18 cellular contexts compared by ENCODE assay signal in the genomic region with DNA sequence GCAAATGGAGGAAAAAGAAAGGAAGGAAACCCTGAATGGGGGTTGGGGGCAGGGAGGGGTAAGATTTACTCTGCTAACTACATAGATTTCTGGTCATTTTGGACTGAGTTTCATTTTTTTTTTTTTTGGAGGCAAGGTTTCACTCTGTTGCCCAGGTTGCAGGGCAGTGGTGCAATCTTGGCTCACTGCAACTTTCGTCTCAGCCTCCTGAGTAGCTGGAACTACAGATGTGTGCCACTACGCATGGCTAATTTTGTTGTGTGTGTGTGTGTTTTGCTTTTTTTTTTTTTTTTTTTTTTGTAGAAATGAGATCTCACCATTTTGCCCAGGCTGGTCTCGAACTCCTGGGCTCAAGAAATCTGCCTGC.
DNase-seq lines count a peak whose midpoint lies in the region; ATAC-seq, FAIRE-seq and TF ChIP-seq lines count a peak whose summit lies in the region.
"Had no signal": no experiment of that assay in that cellular context is flagged by ENCODE, and none has a peak within 500 bp of the region (broad histone marks: within the 10 kb centered on the region; RNA-seq: fewer than 3 reads in every experiment).

No MANE protein-coding gene starts in this region.

- H3K36me3 ChIP-seq in GM12878 (ENCODE audit: control insufficient read depth in 2 of 2, insufficient read depth in 2 of 2, low read length in 1 of 2) (no peaks in the 10 kb centered on the region), neutrophil (no peaks in the 10 kb centered on the region), small intestine (ENCODE audit: control insufficient read depth in 2 of 2, insufficient read depth in 2 of 2, low read length in 2 of 2) (no peaks in the 10 kb centered on the region), Peyer's patch (no peaks in the 10 kb centered on the region)

- intact Hi-C loops in GM12878 (cut with micrococcal nuclease; ENCODE audit: unreplicated experiment): no loop called here

- WGBS in GM12878 (ENCODE audit: insufficient coverage, insufficient replicate concordance, low lambda C conversion rate, missing lambda C conversion rate): 0% methylated on average over 2 of the region's 3 CpGs
- WGBS in small intestine, 3 donors: 79 to 98% (median 89%) methylated on average over 3 of the region's 3 CpGs

- no peak for TF ChIP-seq CTCF in GM12865 (IDR thresholded peaks at IDR 0.05; ENCODE audit: insufficient read depth, low read depth, low read length, missing control alignments)
- no peak for TF ChIP-seq CTCF in GM12878 (IDR thresholded peaks at IDR 0.05 in 2 of 3, conservative IDR thresholded peaks at IDR 0.05 in 1 of 3; ENCODE audit: control insufficient read depth in 2 of 3, extremely low read depth in 1 of 3, insufficient read depth in 1 of 3, low read depth in 3 of 3, low read length in 3 of 3)
- TF ChIP-seq CTCF in neutrophil (IDR thresholded peaks at IDR 0.05): no peak
- TF ChIP-seq CTCF in Peyer's patch (IDR thresholded peaks at IDR 0.05): no peak

- TF ChIP-seq RAD21 in GM12878 (IDR thresholded peaks at IDR 0.05; ENCODE audit: insufficient read depth, low read depth, low read length): no peak

- TF ChIP-seq POLR2A in GM12878 (IDR thresholded peaks at IDR 0.05; ENCODE audit: low read depth, low read length) (no peak), Peyer's patch (IDR thresholded peaks at IDR 0.05) (no peak)

- peak overlapping the region; percentile 71 for H3K9ac ChIP-seq in GM12878 (ENCODE audit: control insufficient read depth, insufficient read depth, low read length)

- H3K4me3 ChIP-seq in GM12865 (ENCODE audit: low read depth, low read length): no peak overlapping the region
- no peak overlapping the region for H3K4me3 ChIP-seq in GM12878
- no peak overlapping the region for H3K4me3 ChIP-seq in neutrophil (ENCODE audit: low read depth in 1 of 2, low read length in 1 of 2)
- no peak overlapping the region for H3K4me3 ChIP-seq in small intestine (ENCODE audit: low read depth in 1 of 2, low read length in 2 of 2)
- no peak overlapping the region for H3K4me3 ChIP-seq in Peyer's patch
- H3K4me3 ChIP-seq: skin epidermis had no signal

- SMC1A ChIA-PET in GM12878 (lab: Charles Lee; ENCODE audit: uncharacterized antibody, unreplicated experiment): interaction anchor here (1.0 to 5.0 kb wide), 13 partner anchors 11 to 224 kb away, joined by 3 to 47 read pairs (median 4); partner anchors contain the start of gene APBB2

- no peak for TF ChIP-seq EP300 in GM12878 (IDR thresholded peaks at IDR 0.05; ENCODE audit: borderline replicate concordance in 1 of 2, control insufficient read depth in 1 of 2, low read depth in 2 of 2, low read length in 2 of 2)

- peak overlapping the region; percentile 87 for H3K4me2 ChIP-seq in GM12878 (ENCODE audit: control insufficient read depth, insufficient read depth)

- DNase-seq in GM12865 (ENCODE audit: low read depth) (peak; percentile 90), GM12878 (ENCODE audit: low read depth, low spot score) (peak; percentile 58), small intestine (no peak), Peyer's patch (no peak)
- DNase-seq: activated CD4-positive, alpha-beta T cell treated with anti-CD3 and anti-CD28 coated beads, Interleukin-2, amount 10 ng/mL, durations not matched to agents 7 days and 5 days; activated naive CD8-positive, alpha-beta T cell treated with anti-CD3 and anti-CD28 coated beads, Interleukin-2, amount 10 ng/mL, durations not matched to agents 7 days and 5 days; activated T-cell treated with anti-CD3 and anti-CD28 coated beads, Interleukin-2, amount 50 U/mL, for 1 hour; cerebellar nuclear complex; DMS79; NCI-H2081; SHP77; stimulated activated naive CD4-positive, alpha-beta T cell treated with Interleukin-2 at 50 U/mL for 16 hours had no signal

- CTCF ChIA-PET in GM12878 (lab: Yijun Ruan, JAX): interaction anchor here (0.6 to 5.4 kb wide), 3 partner anchors 12 to 196 kb away, joined by 3 to 98 read pairs (median 3); no protein-coding TSS in a partner anchor

- in situ Hi-C loops in GM12878 (cut with MboI): no loop called here

- FAIRE-seq in GM12878 (lab: Jason Lieb, UNC) (no peak), small intestine (lab: Jason Lieb, UNC) (no peak)
- FAIRE-seq: endometrium had no signal

- peak; percentile 22 for ATAC-seq in HG03432 (IDR thresholded peaks at IDR 0.05; ENCODE audit: unreplicated experiment)
- ATAC-seq in GM12878: peak; percentile 38
- no peak for ATAC-seq in HG02852 (IDR thresholded peaks at IDR 0.05; ENCODE audit: unreplicated experiment)

- H2AFZ ChIP-seq in GM12878 (ENCODE audit: control insufficient read depth, low read depth, low read length): peak overlapping the region; percentile 75

- H3K4me1 ChIP-seq in GM12878 (ENCODE audit: control insufficient read depth, insufficient read depth, low read length): peaks cover 38% of the 10 kb centered on the region
- H3K4me1 ChIP-seq in neutrophil (ENCODE audit: control insufficient read depth in 1 of 2, insufficient read depth in 1 of 2, low read depth in 1 of 2, low read length in 1 of 2): peaks cover 0 to 18% of the 10 kb centered on the region in 2 experiments
- H3K4me1 ChIP-seq in small intestine (ENCODE audit: control insufficient read depth in 2 of 2, insufficient read depth in 1 of 2, low read depth in 1 of 2, low read length in 1 of 2): no peaks in the 10 kb centered on the region
- H3K4me1 ChIP-seq in Peyer's patch: no peaks in the 10 kb centered on the region

- RAD21 ChIA-PET in GM12878 (lab: Charles Lee; ENCODE audit: unreplicated experiment): interaction anchor here (0.9 to 4.1 kb wide), 4 partner anchors 11 to 234 kb away, joined by 3 to 27 read pairs (median 6); no protein-coding TSS in a partner anchor

- no peaks in the 10 kb centered on the region for H4K20me1 ChIP-seq in GM12878 (ENCODE audit: control insufficient read depth, insufficient read depth)

- H3K27me3 ChIP-seq in GM12878 (replicated peaks in 1 of 2; ENCODE audit: control insufficient read depth in 2 of 2, insufficient read depth in 2 of 2, low read length in 1 of 2): no peaks in the 10 kb centered on the region
- no peaks in the 10 kb centered on the region for H3K27me3 ChIP-seq in neutrophil
- no peaks in the 10 kb centered on the region for H3K27me3 ChIP-seq in small intestine (ENCODE audit: control insufficient read depth in 2 of 2, insufficient read depth in 2 of 2, low read length in 2 of 2)
- no peaks in the 10 kb centered on the region for H3K27me3 ChIP-seq in Peyer's patch

- H3K27ac ChIP-seq in GM12878 (ENCODE audit: control insufficient read depth, insufficient read depth) (peak overlapping the region; percentile 98), neutrophil (peak overlapping the region; percentile 35), small intestine (ENCODE audit: low read depth in 1 of 2, low read length in 1 of 2) (no peak overlapping the region), Peyer's patch (no peak overlapping the region)
- H3K27ac ChIP-seq: C4-2B had no signal

- no peaks in the 10 kb centered on the region for H3K9me3 ChIP-seq in GM12878 (replicated peaks; ENCODE audit: control insufficient read depth, insufficient read depth, low read length)
- no peaks in the 10 kb centered on the region for H3K9me3 ChIP-seq in neutrophil
- H3K9me3 ChIP-seq in small intestine (ENCODE audit: control insufficient read depth, low read depth): no peaks in the 10 kb centered on the region
- no peaks in the 10 kb centered on the region for H3K9me3 ChIP-seq in Peyer's patch

- POLR2A ChIA-PET in GM12878 (lab: Charles Lee): interaction anchor here (0.7 to 1.5 kb wide), 2 partner anchors 13 to 195 kb away, joined by 3 to 4 read pairs; no protein-coding TSS in a partner anchor

- no peaks in the 10 kb centered on the region; the same call in none of the 2 replicates for H3K79me2 ChIP-seq in GM12878 (ENCODE audit: control insufficient read depth, insufficient read depth, low read length)

- BruUV-seq in GM12878 (replicated peaks; lab: Mats Ljungman, UMichigan): no TSS peak

TF ChIP-seq in GM12878, 131 proteins besides CTCF, POLR2A, EP300 and RAD21 (continues in another document):
- TF ChIP-seq RCOR1 (conservative IDR thresholded peaks at IDR 0.05; ENCODE audit: low read depth, low read length) (no peak), ESRRA (IDR thresholded peaks at IDR 0.05; ENCODE audit: low read length) (no peak), KAT2A (conservative IDR thresholded peaks at IDR 0.05; ENCODE audit: control insufficient read depth, low read depth, low read length) (no peak), PAX5 (IDR thresholded peaks at IDR 0.05; ENCODE audit: borderline replicate concordance, low read depth, low read length) (peak; percentile 48; the same call in 1 of the 2 replicates), BHLHE40 (IDR thresholded peaks at IDR 0.05; ENCODE audit: borderline replicate concordance in 1 of 2, low read depth in 2 of 2, low read length in 1 of 2) (no peak), E2F4 (IDR thresholded peaks at IDR 0.05; ENCODE audit: low read depth, low read length) (no peak), STAT3 (IDR thresholded peaks at IDR 0.05; ENCODE audit: low read depth, low read length) (no peak), EED (IDR thresholded peaks at IDR 0.05; ENCODE audit: low read depth) (0 out of 2 replicates have a peak, but pooled peaks have one; percentile 33), KLF5 (IDR thresholded peaks at IDR 0.05; ENCODE audit: partially characterized antibody) (no peak)

Comparison
In these comparisons a context has a peak if more than half of its experiments do, and no peak if none do; other contexts are left out.
1. DNase-seq: peak in GM12865 (single experiment) and GM12878 (single experiment); none in small intestine (single experiment) and Peyer's patch (0 of 3).
2. H3K27ac ChIP-seq: peak in GM12878 (single experiment) and neutrophil (single experiment); none in small intestine (0 of 2) and Peyer's patch (0 of 4).